ENCODE assay signal across 36 cellular contexts in genomic region chrX:37472836-37473235, GRCh38.
"Had no signal": no experiment of that assay in that cellular context is flagged by ENCODE, and none has a peak within 500 bp of the region (broad histone marks: within the 10 kb centered on the region; RNA-seq: fewer than 3 reads in every experiment).

No MANE protein-coding gene starts in this region.

- ATAC-seq: activated CD8-positive, alpha-beta memory T cell treated with anti-CD3 and anti-CD28 coated beads, Interleukin-2, amount 10 ng/mL, durations not matched to agents 7 days and 5 days; Right ventricle myocardium inferior; SK-N-SH treated with all-trans-retinoic acid at 6 μM for 48 hours had no signal

- DNase-seq: activated CD4-positive, alpha-beta memory T cell treated with anti-CD3 and anti-CD28 coated beads, Interleukin-2, amount 10 ng/mL, durations not matched to agents 7 days and 5 days; activated CD4-positive, alpha-beta T cell treated with anti-CD3 and anti-CD28 coated beads for 1 hour; activated CD4-positive, alpha-beta T cell treated with anti-CD3 and anti-CD28 coated beads for 48 hours; activated CD4-positive, CD25-positive, alpha-beta regulatory T cell; activated CD8-positive, alpha-beta memory T cell treated with anti-CD3 and anti-CD28 coated beads for 24 hours; activated CD8-positive, alpha-beta memory T cell treated with anti-CD3 and anti-CD28 coated beads, Interleukin-2, amount 10 ng/mL, durations not matched to agents 7 days and 5 days; activated CD8-positive, alpha-beta memory T cell treated with anti-CD3 and anti-CD28 coated beads, Interleukin-2, amount 50 U/mL, for 48 hours; activated effector memory CD4-positive, alpha-beta T cell treated with anti-CD3 and anti-CD28 coated beads, Interleukin-2, amount 50 U/mL, for 16 hours; activated naive CD4-positive, alpha-beta T cell; activated naive CD4-positive, alpha-beta T cell treated with anti-CD3 and anti-CD28 coated beads, Interleukin-2, amount 50 U/mL, for 16 hours; activated naive CD8-positive, alpha-beta T cell treated with anti-CD3 and anti-CD28 coated beads for 36 hours; activated T-cell treated with anti-CD3 and anti-CD28 coated beads, Interleukin-2, amount 50 U/mL, for 48 hours; amniotic stem cell; aorta; brain microvascular endothelial cell; central memory CD4-positive, alpha-beta T cell; MM.1S; NCI-H1048; NCI-H1105 treated with DMSO at 0.1 percent for 48 hours; NCI-H1436; NCI-H1694; NCI-H1930; NCI-H2081 treated with DMSO at 0.1 percent for 48 hours; NCI-H2171; NCI-H510A; NCI-H526; NCI-H748 treated with DMSO at 0.1 percent for 48 hours; NK-92 treated with Interleukin-12 subunit alpha and Interleukin-12 subunit beta, amount 100 ng/mL, for 24 hours; PC-9; SIG-M5; SW 1271; T-helper 1 cell; T-helper 2 cell; T-helper 9 cell had no signal

- H3K36me3 Mint-ChIP-seq: activated CD8-positive, alpha-beta memory T cell treated with anti-CD3 and anti-CD28 coated beads, Interleukin-2, amount 10 ng/mL, durations not matched to agents 7 days and 5 days; activated naive CD8-positive, alpha-beta T cell treated with anti-CD3 and anti-CD28 coated beads for 36 hours had no signal

- H3K27me3 Mint-ChIP-seq: activated CD8-positive, alpha-beta memory T cell treated with anti-CD3 and anti-CD28 coated beads, Interleukin-2, amount 10 ng/mL, durations not matched to agents 7 days and 5 days; activated naive CD8-positive, alpha-beta T cell treated with anti-CD3 and anti-CD28 coated beads for 36 hours had no signal

- H3K4me1 Mint-ChIP-seq: activated CD4-positive, alpha-beta memory T cell treated with anti-CD3 and anti-CD28 coated beads, Interleukin-2, amount 10 ng/mL, durations not matched to agents 7 days and 5 days; activated CD8-positive, alpha-beta memory T cell treated with anti-CD3 and anti-CD28 coated beads, Interleukin-2, amount 10 ng/mL, durations not matched to agents 7 days and 5 days; activated naive CD8-positive, alpha-beta T cell treated with anti-CD3 and anti-CD28 coated beads for 36 hours had no signal

- H3K27ac Mint-ChIP-seq: activated CD4-positive, alpha-beta memory T cell treated with anti-CD3 and anti-CD28 coated beads, Interleukin-2, amount 10 ng/mL, durations not matched to agents 7 days and 5 days; activated CD8-positive, alpha-beta memory T cell treated with anti-CD3 and anti-CD28 coated beads, Interleukin-2, amount 10 ng/mL, durations not matched to agents 7 days and 5 days; activated naive CD8-positive, alpha-beta T cell treated with anti-CD3 and anti-CD28 coated beads for 36 hours had no signal

- H3K4me3 Mint-ChIP-seq: activated CD4-positive, alpha-beta memory T cell treated with anti-CD3 and anti-CD28 coated beads, Interleukin-2, amount 10 ng/mL, durations not matched to agents 7 days and 5 days; activated CD8-positive, alpha-beta memory T cell treated with anti-CD3 and anti-CD28 coated beads, Interleukin-2, amount 10 ng/mL, durations not matched to agents 7 days and 5 days; activated naive CD8-positive, alpha-beta T cell treated with anti-CD3 and anti-CD28 coated beads for 36 hours had no signal

- H3K9me3 Mint-ChIP-seq: activated CD4-positive, alpha-beta memory T cell treated with anti-CD3 and anti-CD28 coated beads, Interleukin-2, amount 10 ng/mL, durations not matched to agents 7 days and 5 days; activated naive CD8-positive, alpha-beta T cell treated with anti-CD3 and anti-CD28 coated beads for 36 hours had no signal
